24 cellular contexts compared by ENCODE assay signal in genomic region chr1:2107586-2108212, GRCh38.
"Had no signal": no experiment of that assay in that cellular context is flagged by ENCODE, and none has a peak within 500 bp of the region (broad histone marks: within the 10 kb centered on the region; RNA-seq: fewer than 3 reads in every experiment).

No MANE protein-coding gene starts in this region.

- H3K36me3 Mint-ChIP-seq: T-cell, type B pancreatic cell had no signal

- H3K4me3 ChIP-seq: esophagus squamous epithelium, pancreas, prostate gland, testis, uterus had no signal

- H3K36me3 ChIP-seq: pancreas, prostate gland, uterus had no signal

- H3K4me3 Mint-ChIP-seq: activated B cell treated with CpG ODN at 0.5 μM for 24 hours; activated CD8-positive, alpha-beta T cell treated with anti-CD3 and anti-CD28 coated beads for 36 hours; activated T-cell treated with anti-CD3 and anti-CD28 coated beads, Interleukin-2, amount 50 U/mL, for 4 hours; activated T-helper 17 cell treated with anti-CD3 and anti-CD28 coated beads, Interleukin-2, amount 50 U/mL, for 72 hours; nephron; T-cell; type B pancreatic cell had no signal

- H3K27ac Mint-ChIP-seq: activated B cell treated with CpG ODN at 0.5 μM for 24 hours; activated CD8-positive, alpha-beta T cell treated with anti-CD3 and anti-CD28 coated beads for 36 hours; activated T-helper 17 cell treated with anti-CD3 and anti-CD28 coated beads, Interleukin-2, amount 50 U/mL, for 72 hours; T-cell had no signal

- DNase-seq: activated B cell treated with CpG ODN at 0.5 μM for 24 hours; activated CD4-positive, alpha-beta T cell treated with anti-CD3 and anti-CD28 coated beads, Interleukin-2, amount 50 U/mL, for 1 hour; activated CD8-positive, alpha-beta T cell treated with anti-CD3 and anti-CD28 coated beads for 36 hours; activated gamma-delta T cell treated with Interleukin-2 at 50 U/mL for 16 hours; activated naive CD4-positive, alpha-beta T cell treated with anti-CD3 and anti-CD28 coated beads, Interleukin-2, amount 50 U/mL, for 16 hours; activated T-cell treated with anti-CD3 and anti-CD28 coated beads, Interleukin-2, amount 50 U/mL, for 4 hours; amniotic stem cell; central memory CD4-positive, alpha-beta T cell; effector CD4-positive, alpha-beta T cell; esophagus squamous epithelium; stimulated activated CD4-positive, alpha-beta T cell treated with anti-CD3 and anti-CD28 coated beads, Interleukin-15, amount 100 ng/mL, for 24 hours; stimulated activated CD4-positive, alpha-beta T cell treated with anti-CD3 and anti-CD28 coated beads, Interleukin-2, amount 100 ng/mL, for 24 hours; stimulated activated naive CD4-positive, alpha-beta T cell; T-cell; testis; uterus had no signal

- H3K4me1 Mint-ChIP-seq: activated T-helper 17 cell treated with anti-CD3 and anti-CD28 coated beads, Interleukin-2, amount 50 U/mL, for 72 hours; T-cell had no signal

- H3K27ac ChIP-seq: epithelial cell of prostate, esophagus squamous epithelium, pancreas, prostate gland, testis, uterus had no signal

- FAIRE-seq: endometrium, frontal cortex, pancreas had no signal

- H3K9me3 Mint-ChIP-seq: activated B cell treated with CpG ODN at 0.5 μM for 24 hours; activated CD8-positive, alpha-beta T cell treated with anti-CD3 and anti-CD28 coated beads for 36 hours; activated T-cell treated with anti-CD3 and anti-CD28 coated beads, Interleukin-2, amount 50 U/mL, for 4 hours; activated T-helper 17 cell treated with anti-CD3 and anti-CD28 coated beads, Interleukin-2, amount 50 U/mL, for 72 hours; nephron; T-cell; type B pancreatic cell had no signal

- H3K4me1 ChIP-seq: prostate gland, testis, uterus had no signal

- ATAC-seq: activated T-cell treated with anti-CD3 and anti-CD28 coated beads, Interleukin-2, amount 50 U/mL, for 4 hours; activated T-helper 17 cell treated with anti-CD3 and anti-CD28 coated beads, Interleukin-2, amount 50 U/mL, for 72 hours; pancreas; T-cell had no signal

- H3K9me3 ChIP-seq: esophagus squamous epithelium, pancreas, prostate gland, testis, uterus had no signal

- H3K27me3 Mint-ChIP-seq: activated B cell treated with CpG ODN at 0.5 μM for 24 hours; activated CD8-positive, alpha-beta T cell treated with anti-CD3 and anti-CD28 coated beads for 36 hours; activated T-helper 17 cell treated with anti-CD3 and anti-CD28 coated beads, Interleukin-2, amount 50 U/mL, for 72 hours; T-cell; type B pancreatic cell had no signal

- H3K27me3 ChIP-seq: pancreas, testis, uterus had no signal
